In the genomic region with DNA sequence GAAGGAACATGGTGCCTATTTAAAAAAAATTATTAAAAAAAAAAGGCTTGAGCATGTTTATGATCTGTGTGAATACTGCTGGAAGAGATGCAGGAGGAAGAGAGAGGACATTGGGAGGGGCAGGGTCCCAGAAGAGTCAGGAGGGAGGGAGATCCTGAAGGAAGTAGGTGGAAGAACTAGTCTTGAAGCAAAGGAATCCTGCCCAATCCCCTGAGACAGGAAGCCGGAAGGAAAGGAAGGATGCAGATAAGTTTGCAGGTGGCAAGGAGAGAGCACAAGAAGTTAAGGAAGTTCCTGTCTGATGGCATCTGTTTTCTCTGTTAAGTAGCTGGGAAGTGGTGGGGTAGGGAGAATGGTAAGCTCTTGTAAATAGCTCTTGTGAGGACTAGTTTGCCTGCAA, we compare ENCODE assay signal across 14 cellular contexts.
A peak's percentile ranks its signal among the peaks of the same experiment; 100 is the strongest.
DNase-seq lines count a peak whose midpoint lies in the region; ATAC-seq and TF ChIP-seq lines count a peak whose summit lies in the region.
"Had no signal": no experiment of that assay in that cellular context is flagged by ENCODE, and none has a peak within 500 bp of the region (broad histone marks: within the 10 kb centered on the region; RNA-seq: fewer than 3 reads in every experiment).

No MANE protein-coding gene starts in this region.

- no peaks in the 10 kb centered on the region for H3K9me3 ChIP-seq in left ventricle myocardium inferior (replicated peaks)
- H3K9me3 ChIP-seq: HAP-1 had no signal

- H3K4me3 ChIP-seq in left ventricle myocardium inferior = no peak overlapping the region
- H3K4me3 ChIP-seq: GM23248, HAP-1 had no signal

- H3K27me3 ChIP-seq in left ventricle myocardium inferior (ENCODE audit: low read depth) = no peaks in the 10 kb centered on the region

- intact Hi-C loops in left ventricle myocardium inferior (cut with micrococcal nuclease) = no loop called here
- intact Hi-C loops in Right ventricle myocardium inferior (cut with DNase I) = no loop called here

- peaks cover 12% of the 10 kb centered on the region for H3K36me3 ChIP-seq in left ventricle myocardium inferior
- H3K36me3 ChIP-seq: HAP-1 had no signal

- DNase-seq in left ventricle myocardium inferior (no peak), Right ventricle myocardium inferior (ENCODE audit: missing footprints) (no peak), dermis blood vessel endothelial cell (peak; percentile 64), glomerular endothelial cell (ENCODE audit: extremely low read depth, low read depth, low spot score) (peak; percentile 23), NCI-H2107 (lab: John Stamatoyannopoulos, UW) (no peak), iPS-NIHi7 (ENCODE audit: extremely low spot score) (no peak)
- DNase-seq: C1 segment of cervical spinal cord; CD4-positive, CD25-positive, alpha-beta regulatory T cell; CD8-positive, alpha-beta memory T cell; COR-L47; DMS79; GDM1; GM23248 had no signal

- peak overlapping the region; percentile 63 for H3K27ac ChIP-seq in left ventricle myocardium inferior (replicated peaks)
- H3K27ac ChIP-seq: GM23248 had no signal

- ATAC-seq in Right ventricle myocardium inferior = no peak

- TF ChIP-seq CTCF in left ventricle myocardium inferior (IDR thresholded peaks at IDR 0.05; ENCODE audit: borderline replicate concordance) = no peak

- H3K4me1 ChIP-seq in left ventricle myocardium inferior = peaks cover 8% of the 10 kb centered on the region
- H3K4me1 ChIP-seq: HAP-1 had no signal

Comparison
In these comparisons a context has a peak if more than half of its experiments do, and no peak if none do; other contexts are left out.
1. DNase-seq: peak in dermis blood vessel endothelial cell (single experiment) and glomerular endothelial cell (single experiment); none in left ventricle myocardium inferior (single experiment), Right ventricle myocardium inferior (single experiment), NCI-H2107 (single experiment) and iPS-NIHi7 (single experiment).